In the genomic region with DNA sequence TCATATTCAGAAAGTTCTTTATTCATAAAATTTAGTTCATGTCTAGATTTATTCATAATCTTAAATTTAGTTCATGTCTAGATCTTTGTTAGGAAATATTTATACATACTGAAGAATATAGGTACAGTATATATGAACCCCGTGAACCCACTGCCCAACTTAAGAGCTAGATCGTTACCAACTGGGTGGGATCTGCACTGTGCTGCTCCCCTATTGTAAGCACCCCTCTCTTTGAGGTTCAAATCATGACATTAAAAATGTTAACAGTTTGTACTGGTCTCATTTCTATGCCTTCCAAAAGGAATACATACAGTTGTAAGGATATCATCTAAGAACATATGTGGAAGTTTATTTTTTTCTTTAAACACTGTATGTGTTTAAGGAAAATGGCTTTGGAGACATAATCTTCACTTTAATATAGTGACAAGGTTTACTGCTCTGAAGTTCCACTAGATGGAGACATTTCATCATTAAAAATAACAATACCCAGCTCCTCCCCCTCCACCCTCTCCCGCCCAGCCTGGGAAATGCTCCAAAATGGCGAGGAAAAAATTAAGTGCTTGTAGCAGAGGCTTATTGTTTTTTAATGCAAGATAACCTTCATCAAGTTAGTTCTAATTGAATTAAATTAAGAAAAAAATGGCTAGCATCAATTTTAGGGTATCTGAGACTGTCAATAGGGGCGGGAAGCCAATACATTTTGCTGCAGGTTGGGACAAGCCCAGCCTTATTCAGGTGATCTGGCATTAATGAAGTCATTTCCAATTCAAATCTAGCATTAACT, we compare ENCODE assay signal across 2 cellular contexts.
TF ChIP-seq lines count a peak whose summit lies in the region.

No MANE protein-coding gene starts in this region.

TF ChIP-seq in HEK293, 187 proteins besides CTCF, POLR2A, EP300 and RAD21 (continued from another document):
- TF ChIP-seq, protein P1, sequence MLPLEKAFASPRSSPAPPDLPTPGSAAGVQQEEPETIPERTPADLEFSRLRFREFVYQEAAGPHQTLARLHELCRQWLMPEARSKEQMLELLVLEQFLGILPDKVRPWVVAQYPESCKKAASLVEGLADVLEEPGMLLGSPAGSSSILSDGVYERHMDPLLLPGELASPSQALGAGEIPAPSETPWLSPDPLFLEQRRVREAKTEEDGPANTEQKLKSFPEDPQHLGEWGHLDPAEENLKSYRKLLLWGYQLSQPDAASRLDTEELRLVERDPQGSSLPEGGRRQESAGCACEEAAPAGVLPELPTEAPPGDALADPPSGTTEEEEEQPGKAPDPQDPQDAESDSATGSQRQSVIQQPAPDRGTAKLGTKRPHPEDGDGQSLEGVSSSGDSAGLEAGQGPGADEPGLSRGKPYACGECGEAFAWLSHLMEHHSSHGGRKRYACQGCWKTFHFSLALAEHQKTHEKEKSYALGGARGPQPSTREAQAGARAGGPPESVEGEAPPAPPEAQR (tag by site-specific recombination; IDR thresholded peaks at IDR 0.05), result no peak
- TF ChIP-seq GLIS1 (tag by site-specific recombination; IDR thresholded peaks at IDR 0.05) (no peak), ZNF350 (tag by site-specific recombination; IDR thresholded peaks at IDR 0.05) (no peak), ZNF561 (tag by site-specific recombination; IDR thresholded peaks at IDR 0.05; ENCODE audit: borderline replicate concordance) (0 out of 2 replicates have a peak, but pooled peaks have one; percentile 20), ZNF24 (tag by site-specific recombination; IDR thresholded peaks at IDR 0.05) (peak; percentile 70; the same call in 1 of the 2 replicates), ZNF2 (tag by site-specific recombination; IDR thresholded peaks at IDR 0.05) (0 out of 2 replicates have a peak, but pooled peaks have one; percentile 42), ZNF529 (tag by site-specific recombination; IDR thresholded peaks at IDR 0.05; ENCODE audit: insufficient replicate concordance) (no peak), ZEB2 (tag by site-specific recombination; IDR thresholded peaks at IDR 0.05) (0 out of 2 replicates have a peak, but pooled peaks have one; percentile 36), ZNF366 (tag by site-specific recombination; conservative IDR thresholded peaks at IDR 0.05) (0 out of 2 replicates have a peak, but pooled peaks have one; percentile 18), ZNF660 (tag by site-specific recombination; IDR thresholded peaks at IDR 0.05) (peak; percentile 74), ZNF416 (tag by site-specific recombination; IDR thresholded peaks at IDR 0.05) (no peak), ZBTB48 (tag by site-specific recombination; IDR thresholded peaks at IDR 0.05) (no peak), ZNF214 (tag by site-specific recombination; IDR thresholded peaks at IDR 0.05; ENCODE audit: borderline replicate concordance) (no peak), SCRT2 (tag by site-specific recombination; IDR thresholded peaks at IDR 0.05) (no peak), ZNF223 (tag by site-specific recombination; IDR thresholded peaks at IDR 0.05) (no peak), ZNF664 (tag by site-specific recombination; IDR thresholded peaks at IDR 0.05) (peak; percentile 48; the same call in 1 of the 2 replicates), SP3 (tag by site-specific recombination; IDR thresholded peaks at IDR 0.05) (peak; percentile 58), ZNF501 (tag by site-specific recombination; IDR thresholded peaks at IDR 0.05) (no peak)
- TF ChIP-seq, protein P2, sequence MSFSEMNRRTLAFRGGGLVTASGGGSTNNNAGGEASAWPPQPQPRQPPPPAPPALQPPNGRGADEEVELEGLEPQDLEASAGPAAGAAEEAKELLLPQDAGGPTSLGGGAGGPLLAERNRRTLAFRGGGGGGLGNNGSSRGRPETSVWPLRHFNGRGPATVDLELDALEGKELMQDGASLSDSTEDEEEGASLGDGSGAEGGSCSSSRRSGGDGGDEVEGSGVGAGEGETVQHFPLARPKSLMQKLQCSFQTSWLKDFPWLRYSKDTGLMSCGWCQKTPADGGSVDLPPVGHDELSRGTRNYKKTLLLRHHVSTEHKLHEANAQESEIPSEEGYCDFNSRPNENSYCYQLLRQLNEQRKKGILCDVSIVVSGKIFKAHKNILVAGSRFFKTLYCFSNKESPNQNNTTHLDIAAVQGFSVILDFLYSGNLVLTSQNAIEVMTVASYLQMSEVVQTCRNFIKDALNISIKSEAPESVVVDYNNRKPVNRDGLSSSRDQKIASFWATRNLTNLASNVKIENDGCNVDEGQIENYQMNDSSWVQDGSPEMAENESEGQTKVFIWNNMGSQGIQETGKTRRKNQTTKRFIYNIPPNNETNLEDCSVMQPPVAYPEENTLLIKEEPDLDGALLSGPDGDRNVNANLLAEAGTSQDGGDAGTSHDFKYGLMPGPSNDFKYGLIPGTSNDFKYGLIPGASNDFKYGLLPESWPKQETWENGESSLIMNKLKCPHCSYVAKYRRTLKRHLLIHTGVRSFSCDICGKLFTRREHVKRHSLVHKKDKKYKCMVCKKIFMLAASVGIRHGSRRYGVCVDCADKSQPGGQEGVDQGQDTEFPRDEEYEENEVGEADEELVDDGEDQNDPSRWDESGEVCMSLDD (tag by site-specific recombination; IDR thresholded peaks at IDR 0.05), result no peak
- TF ChIP-seq, protein P3, sequence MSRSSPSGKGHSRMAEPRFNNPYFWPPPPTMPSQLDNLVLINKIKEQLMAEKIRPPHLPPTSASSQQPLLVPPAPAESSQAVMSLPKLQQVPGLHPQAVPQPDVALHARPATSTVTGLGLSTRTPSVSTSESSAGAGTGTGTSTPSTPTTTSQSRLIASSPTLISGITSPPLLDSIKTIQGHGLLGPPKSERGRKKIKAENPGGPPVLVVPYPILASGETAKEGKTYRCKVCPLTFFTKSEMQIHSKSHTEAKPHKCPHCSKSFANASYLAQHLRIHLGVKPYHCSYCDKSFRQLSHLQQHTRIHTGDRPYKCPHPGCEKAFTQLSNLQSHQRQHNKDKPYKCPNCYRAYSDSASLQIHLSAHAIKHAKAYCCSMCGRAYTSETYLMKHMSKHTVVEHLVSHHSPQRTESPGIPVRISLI (tag by site-specific recombination; IDR thresholded peaks at IDR 0.05), result peak; percentile 84

TF ChIP-seq in SK-N-SH treated with all-trans-retinoic acid at 6 μM for 48 hours, 23 proteins besides CTCF, POLR2A, EP300 and RAD21 (continued from another document):
- TF ChIP-seq, protein P4, sequence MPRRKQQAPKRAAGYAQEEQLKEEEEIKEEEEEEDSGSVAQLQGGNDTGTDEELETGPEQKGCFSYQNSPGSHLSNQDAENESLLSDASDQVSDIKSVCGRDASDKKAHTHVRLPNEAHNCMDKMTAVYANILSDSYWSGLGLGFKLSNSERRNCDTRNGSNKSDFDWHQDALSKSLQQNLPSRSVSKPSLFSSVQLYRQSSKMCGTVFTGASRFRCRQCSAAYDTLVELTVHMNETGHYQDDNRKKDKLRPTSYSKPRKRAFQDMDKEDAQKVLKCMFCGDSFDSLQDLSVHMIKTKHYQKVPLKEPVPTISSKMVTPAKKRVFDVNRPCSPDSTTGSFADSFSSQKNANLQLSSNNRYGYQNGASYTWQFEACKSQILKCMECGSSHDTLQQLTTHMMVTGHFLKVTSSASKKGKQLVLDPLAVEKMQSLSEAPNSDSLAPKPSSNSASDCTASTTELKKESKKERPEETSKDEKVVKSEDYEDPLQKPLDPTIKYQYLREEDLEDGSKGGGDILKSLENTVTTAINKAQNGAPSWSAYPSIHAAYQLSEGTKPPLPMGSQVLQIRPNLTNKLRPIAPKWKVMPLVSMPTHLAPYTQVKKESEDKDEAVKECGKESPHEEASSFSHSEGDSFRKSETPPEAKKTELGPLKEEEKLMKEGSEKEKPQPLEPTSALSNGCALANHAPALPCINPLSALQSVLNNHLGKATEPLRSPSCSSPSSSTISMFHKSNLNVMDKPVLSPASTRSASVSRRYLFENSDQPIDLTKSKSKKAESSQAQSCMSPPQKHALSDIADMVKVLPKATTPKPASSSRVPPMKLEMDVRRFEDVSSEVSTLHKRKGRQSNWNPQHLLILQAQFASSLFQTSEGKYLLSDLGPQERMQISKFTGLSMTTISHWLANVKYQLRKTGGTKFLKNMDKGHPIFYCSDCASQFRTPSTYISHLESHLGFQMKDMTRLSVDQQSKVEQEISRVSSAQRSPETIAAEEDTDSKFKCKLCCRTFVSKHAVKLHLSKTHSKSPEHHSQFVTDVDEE (CRISPR knock-in tag; IDR thresholded peaks at IDR 0.05), result no peak
- TF ChIP-seq CSDC2 (CRISPR knock-in tag; IDR thresholded peaks at IDR 0.05), result no peak
